In the genomic region with DNA sequence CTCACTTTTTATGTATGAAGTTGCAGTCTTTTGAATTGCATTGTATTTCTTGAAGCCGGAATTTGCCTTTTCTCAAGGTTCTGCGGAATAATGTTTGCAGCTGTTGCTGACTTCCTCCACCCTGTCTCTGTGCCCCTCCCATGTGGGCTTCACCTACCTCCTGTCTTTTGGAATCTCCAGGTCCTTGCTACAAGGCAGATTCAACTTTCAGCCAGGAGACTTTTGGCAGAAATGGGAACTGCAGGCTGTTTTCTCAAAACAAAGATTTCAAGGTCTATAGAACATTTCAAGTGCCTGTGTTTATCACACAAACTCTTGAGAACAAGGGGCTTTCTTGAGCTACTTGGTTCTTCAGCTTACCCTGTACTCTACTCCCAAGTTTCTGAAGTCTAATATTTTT, we compare ENCODE assay signal across 13 cellular contexts. TPM values are rescaled to one million over a fixed set of nuclear protein-coding genes. Genes with fewer than 3 reads are reported as not detected.
DNase-seq lines count a peak whose midpoint lies in the region; ATAC-seq and TF ChIP-seq lines count a peak whose summit lies in the region.
"Had no signal": no experiment of that assay in that cellular context is flagged by ENCODE, and none has a peak within 500 bp of the region (broad histone marks: within the 10 kb centered on the region; RNA-seq: fewer than 3 reads in every experiment).

No MANE protein-coding gene starts in this region.

- H3K27me3 ChIP-seq in BE2C (no peaks in the 10 kb centered on the region), HL-60 (ENCODE audit: insufficient read depth, poor library complexity, severe bottlenecking) (no peaks in the 10 kb centered on the region), iPS DF 6.9 (ENCODE audit: control insufficient read depth, insufficient read depth, low read length) (no peaks in the 10 kb centered on the region)

- no peak overlapping the region for H3K27ac ChIP-seq in HL-60 (replicated peaks)
- H3K27ac ChIP-seq in iPS DF 6.9 (ENCODE audit: low read length): no peak overlapping the region

- ATAC-seq in HG03175 (IDR thresholded peaks at IDR 0.05; ENCODE audit: unreplicated experiment): no peak

- H3K9me3 ChIP-seq in BE2C (no peaks in the 10 kb centered on the region), iPS DF 6.9 (ENCODE audit: control insufficient read depth, insufficient read depth, low read length) (no peaks in the 10 kb centered on the region)

- WGBS in iPS DF 6.9 (ENCODE audit: insufficient coverage, insufficient read length): no CpG with 5 or more reads among the region's 2 CpGs

- DNase-seq in BE2C (no peak), HL-60 (ENCODE audit: low read depth in 1 of 2, low spot score in 1 of 2) (no peak), iPS DF 6.9 (ENCODE audit: low read depth, low spot score) (peak; percentile 50), GM03348 (ENCODE audit: low spot score) (no peak), GM19238 (ENCODE audit: insufficient read length, low spot score) (no peak), foreskin fibroblast (no peak)
- DNase-seq: activated B cell treated with CpG ODN at 0.5 μM for 24 hours; amygdala; effector memory CD4-positive, alpha-beta T cell; NCI-H446; SHP77 treated with DMSO at 0.1 percent for 48 hours had no signal

- H3K4me1 ChIP-seq in BE2C (no peaks in the 10 kb centered on the region), iPS DF 6.9 (ENCODE audit: control insufficient read depth, insufficient read depth, low read length) (no peaks in the 10 kb centered on the region)

- no peaks in the 10 kb centered on the region for H3K36me3 ChIP-seq in BE2C
- no peaks in the 10 kb centered on the region for H3K36me3 ChIP-seq in iPS DF 6.9 (ENCODE audit: control insufficient read depth, insufficient read depth, low read length)

- H3K4me3 ChIP-seq in BE2C (ENCODE audit: low read depth, low read length): no peak overlapping the region
- no peak overlapping the region for H3K4me3 ChIP-seq in HL-60 (replicated peaks; ENCODE audit: insufficient read depth, low read length)
- H3K4me3 ChIP-seq in WI38 (ENCODE audit: low read depth, low read length): no peak overlapping the region
- H3K4me3 ChIP-seq in iPS DF 6.9 (ENCODE audit: low read length): no peak overlapping the region
- H3K4me3 ChIP-seq in foreskin fibroblast (ENCODE audit: low read depth in 1 of 2, low read length in 2 of 2): no peak overlapping the region

- TF ChIP-seq CTCF in BE2C (IDR thresholded peaks at IDR 0.05; ENCODE audit: low read depth, low read length) (0 out of 2 replicates have a peak, but pooled peaks have one; percentile 9), HL-60 (IDR thresholded peaks at IDR 0.05; ENCODE audit: insufficient read depth, low read length) (peak; percentile 17), WI38 (IDR thresholded peaks at IDR 0.05; ENCODE audit: low read depth, low read length) (peak; percentile 9; the same call in 1 of the 2 replicates), foreskin fibroblast (IDR thresholded peaks at IDR 0.05; ENCODE audit: low read depth, low read length) (no peak)

RNA-seq across cellular contexts. Expression of a gene that starts 25.6 kb away (rescaled TPM):
- 4.1 TPM for polyA plus RNA-seq in BE2C (2012; ENCODE audit: insufficient read depth, insufficient read length, low read depth)
